In the genomic region with DNA sequence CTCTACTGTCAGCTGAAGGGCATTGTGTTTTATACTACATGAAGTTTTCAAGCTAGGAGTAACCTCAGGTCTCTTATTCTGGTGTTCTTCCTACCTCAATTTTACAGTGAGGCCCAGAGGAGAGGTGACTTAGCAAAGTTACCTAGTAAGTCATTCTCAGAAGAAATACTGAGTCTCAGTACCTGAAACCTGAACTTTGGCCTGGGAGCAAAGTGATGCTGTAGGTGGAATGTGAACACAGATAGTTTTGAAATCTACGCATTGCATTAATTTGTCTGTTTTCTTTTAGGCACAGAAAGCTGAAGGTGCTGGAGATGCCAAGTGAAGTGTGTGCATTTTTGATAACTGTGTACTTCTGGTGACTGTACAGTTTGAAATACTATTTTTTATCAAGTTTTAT, we compare ENCODE assay signal across 2 cellular contexts.
TF ChIP-seq lines count a peak whose summit lies in the region.

No MANE protein-coding gene starts in this region.

TF ChIP-seq in SK-N-SH, 30 proteins besides CTCF, POLR2A, EP300 and RAD21 (continued from another document):
- no peak for TF ChIP-seq IRF3 (IDR thresholded peaks at IDR 0.05; ENCODE audit: low read depth, low read length)
- TF ChIP-seq POLR2AphosphoS5 (IDR thresholded peaks at IDR 0.05; ENCODE audit: low read depth, low read length): 0 out of 2 replicates have a peak, but pooled peaks have one; percentile 3
- TF ChIP-seq TEAD4 (IDR thresholded peaks at IDR 0.05; ENCODE audit: borderline replicate concordance, insufficient read depth): no peak
- TF ChIP-seq TCF12 (IDR thresholded peaks at IDR 0.05): no peak
- no peak for TF ChIP-seq NRF1 (IDR thresholded peaks at IDR 0.05; ENCODE audit: low read depth, low read length)
- no peak for TF ChIP-seq RXRA (IDR thresholded peaks at IDR 0.05; ENCODE audit: borderline replicate concordance, low read depth)

TF ChIP-seq in SK-N-SH treated with all-trans-retinoic acid at 6 μM for 48 hours, 23 proteins besides CTCF, POLR2A, EP300 and RAD21 (continued from another document):
- TF ChIP-seq ZNF8 (CRISPR knock-in tag; IDR thresholded peaks at IDR 0.05) (no peak), TOX (CRISPR knock-in tag; IDR thresholded peaks at IDR 0.05; ENCODE audit: borderline replicate concordance) (no peak), SNAI2 (CRISPR knock-in tag; IDR thresholded peaks at IDR 0.05) (no peak), ISL1 (CRISPR knock-in tag; IDR thresholded peaks at IDR 0.05) (no peak), BACH2 (CRISPR knock-in tag; IDR thresholded peaks at IDR 0.05; ENCODE audit: borderline replicate concordance) (no peak), CSRNP3 (CRISPR knock-in tag; IDR thresholded peaks at IDR 0.05) (no peak)
- TF ChIP-seq, protein P1, sequence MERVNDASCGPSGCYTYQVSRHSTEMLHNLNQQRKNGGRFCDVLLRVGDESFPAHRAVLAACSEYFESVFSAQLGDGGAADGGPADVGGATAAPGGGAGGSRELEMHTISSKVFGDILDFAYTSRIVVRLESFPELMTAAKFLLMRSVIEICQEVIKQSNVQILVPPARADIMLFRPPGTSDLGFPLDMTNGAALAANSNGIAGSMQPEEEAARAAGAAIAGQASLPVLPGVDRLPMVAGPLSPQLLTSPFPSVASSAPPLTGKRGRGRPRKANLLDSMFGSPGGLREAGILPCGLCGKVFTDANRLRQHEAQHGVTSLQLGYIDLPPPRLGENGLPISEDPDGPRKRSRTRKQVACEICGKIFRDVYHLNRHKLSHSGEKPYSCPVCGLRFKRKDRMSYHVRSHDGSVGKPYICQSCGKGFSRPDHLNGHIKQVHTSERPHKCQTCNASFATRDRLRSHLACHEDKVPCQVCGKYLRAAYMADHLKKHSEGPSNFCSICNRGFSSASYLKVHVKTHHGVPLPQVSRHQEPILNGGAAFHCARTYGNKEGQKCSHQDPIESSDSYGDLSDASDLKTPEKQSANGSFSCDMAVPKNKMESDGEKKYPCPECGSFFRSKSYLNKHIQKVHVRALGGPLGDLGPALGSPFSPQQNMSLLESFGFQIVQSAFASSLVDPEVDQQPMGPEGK (CRISPR knock-in tag; IDR thresholded peaks at IDR 0.05; ENCODE audit: borderline replicate concordance): no peak
- TF ChIP-seq, protein P2, sequence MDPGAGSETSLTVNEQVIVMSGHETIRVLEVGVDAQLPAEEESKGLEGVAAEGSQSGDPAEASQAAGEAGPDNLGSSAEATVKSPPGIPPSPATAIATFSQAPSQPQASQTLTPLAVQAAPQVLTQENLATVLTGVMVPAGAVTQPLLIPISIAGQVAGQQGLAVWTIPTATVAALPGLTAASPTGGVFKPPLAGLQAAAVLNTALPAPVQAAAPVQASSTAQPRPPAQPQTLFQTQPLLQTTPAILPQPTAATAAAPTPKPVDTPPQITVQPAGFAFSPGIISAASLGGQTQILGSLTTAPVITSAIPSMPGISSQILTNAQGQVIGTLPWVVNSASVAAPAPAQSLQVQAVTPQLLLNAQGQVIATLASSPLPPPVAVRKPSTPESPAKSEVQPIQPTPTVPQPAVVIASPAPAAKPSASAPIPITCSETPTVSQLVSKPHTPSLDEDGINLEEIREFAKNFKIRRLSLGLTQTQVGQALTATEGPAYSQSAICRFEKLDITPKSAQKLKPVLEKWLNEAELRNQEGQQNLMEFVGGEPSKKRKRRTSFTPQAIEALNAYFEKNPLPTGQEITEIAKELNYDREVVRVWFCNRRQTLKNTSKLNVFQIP (CRISPR knock-in tag; IDR thresholded peaks at IDR 0.05; ENCODE audit: borderline replicate concordance, low read depth): no peak
TF ChIP-seq in SK-N-SH treated with all-trans-retinoic acid at 6 μM for 48 hours: peak in this region for 0.
